9 cellular contexts compared by ENCODE assay signal in genomic region chr12:49068879-49069506, GRCh38. TPM values are rescaled to one million over a fixed set of nuclear protein-coding genes. Genes with fewer than 3 reads are reported as not detected.
A peak's percentile ranks its signal among the peaks of the same experiment; 100 is the strongest.
DNase-seq lines count a peak whose midpoint lies in the region; ATAC-seq and TF ChIP-seq lines count a peak whose summit lies in the region.
"Had no signal": no experiment of that assay in that cellular context is flagged by ENCODE, and none has a peak within 500 bp of the region (broad histone marks: within the 10 kb centered on the region; RNA-seq: fewer than 3 reads in every experiment).

No MANE protein-coding gene starts in this region.

- no peaks in the 10 kb centered on the region for H4K20me1 ChIP-seq in OCI-LY7 (ENCODE audit: insufficient read depth, low read length)

- H3K9me3 ChIP-seq in OCI-LY7 (ENCODE audit: low read length) (no peaks in the 10 kb centered on the region), esophagus (ENCODE audit: control insufficient read depth in 2 of 2, insufficient read depth in 1 of 2, low read depth in 1 of 2, low read length in 1 of 2) (no peaks in the 10 kb centered on the region)

- BruUV-seq in OCI-LY7 (replicated peaks; lab: Mats Ljungman, UMichigan) = no TSS peak

- TF ChIP-seq CTCF in GM06990 (IDR thresholded peaks at IDR 0.05; ENCODE audit: insufficient read depth, low read length, poor library complexity, severe bottlenecking) (no peak), OCI-LY7 (conservative IDR thresholded peaks at IDR 0.05; ENCODE audit: low read length) (no peak)

- POLR2A ChIA-PET in OCI-LY7 (lab: Charles Lee) = interaction anchor here (0.6 to 1.4 kb wide), 4 partner anchors 12 to 120 kb away, joined by 3 to 5 read pairs (median 4); partner anchors contain the start of gene TUBA1A

- WGBS in esophagus, 2 donors = 15 to 20% methylated on average over 21 of the region's 21 CpGs

- peak overlapping the region; percentile 84 for H3K4me2 ChIP-seq in OCI-LY7 (ENCODE audit: low read length)

- no peak overlapping the region for H3K9ac ChIP-seq in rectal smooth muscle tissue (ENCODE audit: low read length)

- H3K4me3 ChIP-seq in GM06990 (replicated peaks; ENCODE audit: low read depth, low read length) (peak overlapping the region; percentile 81), OCI-LY7 (ENCODE audit: low read depth, low read length, poor library complexity, severe bottlenecking) (peak overlapping the region; percentile 83), esophagus (ENCODE audit: low read depth in 1 of 2, low read length in 2 of 2) (peak overlapping the region; percentile 67 to 81), rectal smooth muscle tissue (ENCODE audit: low read length) (peak overlapping the region; percentile 99)

- CTCF ChIA-PET in OCI-LY7 (lab: Charles Lee; ENCODE audit: unreplicated experiment) = no interaction called here

- no peaks in the 10 kb centered on the region for H3K27me3 ChIP-seq in GM06990 (replicated peaks; ENCODE audit: control insufficient read depth, insufficient read depth, low read length)
- H3K27me3 ChIP-seq in esophagus (ENCODE audit: control insufficient read depth in 1 of 2, insufficient read depth in 2 of 2, low read length in 2 of 2) = no peaks in the 10 kb centered on the region
- no peaks in the 10 kb centered on the region for H3K27me3 ChIP-seq in rectal smooth muscle tissue (ENCODE audit: control insufficient read depth, insufficient read depth, low read length)

- DNase-seq in GM06990 (ENCODE audit: extremely low read depth, insufficient read length) (no peak), OCI-LY7 (ENCODE audit: low spot score) (no peak)

- no peak for ATAC-seq in HG03342 (IDR thresholded peaks at IDR 0.05; ENCODE audit: unreplicated experiment)
- ATAC-seq in GM21381 (IDR thresholded peaks at IDR 0.05; ENCODE audit: unreplicated experiment) = no peak
- no peak for ATAC-seq in GM21526 (IDR thresholded peaks at IDR 0.05; ENCODE audit: low FRiP score, unreplicated experiment)
- ATAC-seq in GM21515 (IDR thresholded peaks at IDR 0.05; ENCODE audit: unreplicated experiment) = no peak

- H3K36me3 ChIP-seq in GM06990 (ENCODE audit: control insufficient read depth, insufficient read depth, low read length) (peaks cover 4% of the 10 kb centered on the region), OCI-LY7 (ENCODE audit: insufficient read depth, low read length) (no peaks in the 10 kb centered on the region), esophagus (ENCODE audit: control insufficient read depth in 2 of 2, insufficient read depth in 2 of 2, low read length in 1 of 2) (no peaks in the 10 kb centered on the region), rectal smooth muscle tissue (ENCODE audit: control insufficient read depth, insufficient read depth, low read length) (no peaks in the 10 kb centered on the region)

- H3K4me1 ChIP-seq in OCI-LY7 (ENCODE audit: insufficient read depth, low read length, poor library complexity, severe bottlenecking) (peaks cover 10% of the 10 kb centered on the region), esophagus (ENCODE audit: control insufficient read depth in 2 of 2, insufficient read depth in 2 of 2, low read length in 1 of 2) (peaks cover 0 to 3% of the 10 kb centered on the region in 2 donors), rectal smooth muscle tissue (ENCODE audit: control insufficient read depth, insufficient read depth, low read length) (peaks cover 8% of the 10 kb centered on the region)

- intact Hi-C loops in OCI-LY7 (cut with micrococcal nuclease; ENCODE audit: unreplicated experiment) = no loop called here

- H3K9me2 ChIP-seq in OCI-LY7 (ENCODE audit: insufficient read depth, low read length) = no peaks in the 10 kb centered on the region

- H3K27ac ChIP-seq in OCI-LY7 (ENCODE audit: low read depth, low read length, poor library complexity, severe bottlenecking) (no peak overlapping the region), esophagus (ENCODE audit: low read depth in 2 of 2, low read length in 1 of 2) (peak overlapping the region in 1 of 2 donors; percentile 94), rectal smooth muscle tissue (ENCODE audit: low read depth, low read length) (no peak overlapping the region)

- peak overlapping the region; percentile 93 for H2AFZ ChIP-seq in OCI-LY7 (ENCODE audit: low read length)

- no peaks in the 10 kb centered on the region for H3K79me2 ChIP-seq in OCI-LY7 (ENCODE audit: insufficient read depth, low read depth, low read length)

RNA-seq across cellular contexts. Expression of gene RHEBL1, which starts 0.8 kb away (rescaled TPM):
- total RNA-seq in OCI-LY7 (2014; rRNA removed; shearing (Covaris generic)) = 3.0 and 3.7 TPM in 2 replicates
- 3.1 and 3.4 TPM in 2 replicates for total RNA-seq in OCI-LY7 (2022)
- polyA plus RNA-seq in esophagus = under 1 TPM; 0.24 to 0.39 TPM
- total RNA-seq: left colon had no signal

RNA-seq across cellular contexts. Expression of gene KMT2D, which starts 8.4 kb away (rescaled TPM):
- total RNA-seq in OCI-LY7 (2014; rRNA removed; shearing (Covaris generic)) = 41.8 and 43.2 TPM in 2 replicates
- 122 and 129 TPM in 2 replicates for total RNA-seq in OCI-LY7 (2022)
- polyA plus RNA-seq in esophagus = 10 to 100 TPM; 13.2 to 46.6 TPM

RNA-seq across cellular contexts. Expression of gene DHH, which starts 25.6 kb away (rescaled TPM):
- 0.06 TPM in 1 of 2 replicates, not detected in the other for total RNA-seq in OCI-LY7 (2014; rRNA removed; shearing (Covaris generic))
- total RNA-seq in OCI-LY7 (2022) = 0.17 and 0.31 TPM in 2 replicates
- under 1 TPM; 0.06 to 0.21 TPM for polyA plus RNA-seq in esophagus

RNA-seq across cellular contexts. Expression of gene LMBR1L, which starts 41.7 kb away (rescaled TPM):
- 26.8 and 37.2 TPM in 2 replicates for total RNA-seq in OCI-LY7 (2014; rRNA removed; shearing (Covaris generic))
- total RNA-seq in OCI-LY7 (2022) = 43.6 and 48.1 TPM in 2 replicates
- 10 to 100 TPM; 28.3 to 36.2 TPM for polyA plus RNA-seq in esophagus

RNA-seq across cellular contexts. Expression of gene PRKAG1, which starts 50.4 kb away (rescaled TPM):
- 22.8 and 23.6 TPM in 2 replicates for total RNA-seq in OCI-LY7 (2014; rRNA removed; shearing (Covaris generic))
- 41.5 and 45.9 TPM in 2 replicates for total RNA-seq in OCI-LY7 (2022)
- 10 to 100 TPM; 52.5 to 54.7 TPM for polyA plus RNA-seq in esophagus
